1 cellular context compared by ENCODE assay signal in the genomic region with DNA sequence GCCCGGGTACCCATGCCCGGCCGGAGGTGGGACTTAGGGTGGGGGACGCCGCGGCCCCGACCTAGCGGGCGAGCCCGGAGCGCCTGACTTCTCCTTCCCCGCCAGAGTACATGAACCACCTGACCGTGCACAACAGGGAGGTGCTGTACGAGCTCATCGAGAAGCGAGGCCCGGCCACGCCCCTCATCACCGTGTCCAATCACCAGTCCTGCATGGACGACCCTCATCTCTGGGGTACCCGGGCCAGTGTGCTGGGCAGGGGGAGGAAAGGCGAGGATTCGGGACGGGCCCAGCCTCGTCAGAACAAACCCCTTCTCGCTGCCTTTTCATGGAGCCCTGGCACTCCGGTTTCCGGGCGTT.
TF ChIP-seq lines count a peak whose summit lies in the region.

No MANE protein-coding gene starts in this region.

TF ChIP-seq in IMR-90, 13 proteins besides CTCF, POLR2A, EP300 and RAD21:
- TF ChIP-seq BHLHE40 (IDR thresholded peaks at IDR 0.05; ENCODE audit: low read depth, low read length) (no peak), CHD1 (IDR thresholded peaks at IDR 0.05; ENCODE audit: low read depth, low read length) (no peak), ELK1 (IDR thresholded peaks at IDR 0.05; ENCODE audit: borderline replicate concordance, low read depth, low read length) (no peak), MXI1 (IDR thresholded peaks at IDR 0.05; ENCODE audit: borderline replicate concordance, low read depth, low read length) (no peak)
- TF ChIP-seq, protein P1, sequence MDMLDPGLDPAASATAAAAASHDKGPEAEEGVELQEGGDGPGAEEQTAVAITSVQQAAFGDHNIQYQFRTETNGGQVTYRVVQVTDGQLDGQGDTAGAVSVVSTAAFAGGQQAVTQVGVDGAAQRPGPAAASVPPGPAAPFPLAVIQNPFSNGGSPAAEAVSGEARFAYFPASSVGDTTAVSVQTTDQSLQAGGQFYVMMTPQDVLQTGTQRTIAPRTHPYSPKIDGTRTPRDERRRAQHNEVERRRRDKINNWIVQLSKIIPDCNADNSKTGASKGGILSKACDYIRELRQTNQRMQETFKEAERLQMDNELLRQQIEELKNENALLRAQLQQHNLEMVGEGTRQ (IDR thresholded peaks at IDR 0.05; ENCODE audit: low read depth, low read length), result peak; percentile 26; the same call in 1 of the 2 replicates
TF ChIP-seq in IMR-90: peak in this region for 1.
